In genomic region chr2:207819839-207820784, GRCh38 we compare ENCODE assay signal across 1 cellular context.
TF ChIP-seq lines count a peak whose summit lies in the region.

No MANE protein-coding gene starts in this region.

TF ChIP-seq in GM23338, 12 proteins besides CTCF, POLR2A, EP300 and RAD21:
- TF ChIP-seq ETS1 (IDR thresholded peaks at IDR 0.05) (no peak), NANOG (IDR thresholded peaks at IDR 0.05; ENCODE audit: borderline replicate concordance) (no peak), EZH2 (IDR thresholded peaks at IDR 0.05; ENCODE audit: low read depth, unreplicated experiment) (no peak), ZNF462 (CRISPR knock-in tag; IDR thresholded peaks at IDR 0.05) (no peak), STAT1 (IDR thresholded peaks at IDR 0.05; ENCODE audit: unreplicated experiment) (no peak), ZNF331 (CRISPR knock-in tag; IDR thresholded peaks at IDR 0.05; ENCODE audit: low read depth) (no peak), REST (IDR thresholded peaks at IDR 0.05; ENCODE audit: unreplicated experiment) (no peak), POLR2AphosphoS5 (IDR thresholded peaks at IDR 0.05; ENCODE audit: low read depth) (no peak), JUNB (IDR thresholded peaks at IDR 0.05; ENCODE audit: unreplicated experiment) (no peak), EZH2phosphoT487 (IDR thresholded peaks at IDR 0.05; ENCODE audit: unreplicated experiment) (no peak), ZNF114 (CRISPR knock-in tag; IDR thresholded peaks at IDR 0.05) (no peak)
